Comparison of ENCODE assay signal across 16 cellular contexts in genomic region chr7:100019908-100020307, GRCh38. TPM values are rescaled to one million over a fixed set of nuclear protein-coding genes. Genes with fewer than 3 reads are reported as not detected.
DNase-seq lines count a peak whose midpoint lies in the region; ATAC-seq lines count a peak whose summit lies in the region.
"Had no signal": no experiment of that assay in that cellular context is flagged by ENCODE, and none has a peak within 500 bp of the region (broad histone marks: within the 10 kb centered on the region; RNA-seq: fewer than 3 reads in every experiment).

No MANE protein-coding gene starts in this region.

- no peak overlapping the region for H3K4me3 ChIP-seq in CD4-positive, CD25-positive, alpha-beta regulatory T cell (ENCODE audit: low read depth, low read length)

- no peak overlapping the region for H3K27ac ChIP-seq in CD4-positive, CD25-positive, alpha-beta regulatory T cell (ENCODE audit: insufficient read depth, low read length, poor library complexity, severe bottlenecking)

- peaks cover 29% of the 10 kb centered on the region for H3K36me3 ChIP-seq in CD4-positive, CD25-positive, alpha-beta regulatory T cell (ENCODE audit: control insufficient read depth, insufficient read depth, low read length)

- peaks cover 17% of the 10 kb centered on the region for H3K36me3 Mint-ChIP-seq in CD4-positive, CD25-positive, alpha-beta regulatory T cell
- H3K36me3 Mint-ChIP-seq in activated naive CD8-positive, alpha-beta T cell, result peaks cover 5% of the 10 kb centered on the region
- H3K36me3 Mint-ChIP-seq in memory B cell, result peaks cover 9% of the 10 kb centered on the region

- ATAC-seq in CD4-positive, CD25-positive, alpha-beta regulatory T cell (ENCODE audit: low read depth in 2 of 2), result no peak
- ATAC-seq in memory B cell (ENCODE audit: low read depth) (no peak), GM19467 (IDR thresholded peaks at IDR 0.05; ENCODE audit: unreplicated experiment) (no peak), HG03280 (IDR thresholded peaks at IDR 0.05; ENCODE audit: unreplicated experiment) (no peak)

- no peaks in the 10 kb centered on the region for H3K9me3 Mint-ChIP-seq in CD4-positive, CD25-positive, alpha-beta regulatory T cell
- no peaks in the 10 kb centered on the region for H3K9me3 Mint-ChIP-seq in activated naive CD8-positive, alpha-beta T cell (ENCODE audit: low read depth)
- H3K9me3 Mint-ChIP-seq in memory B cell, result no peaks in the 10 kb centered on the region

- H3K27me3 ChIP-seq in CD4-positive, CD25-positive, alpha-beta regulatory T cell (ENCODE audit: control insufficient read depth, insufficient read depth, low read length), result no peaks in the 10 kb centered on the region

- H3K9me3 ChIP-seq in CD4-positive, CD25-positive, alpha-beta regulatory T cell (ENCODE audit: control insufficient read depth in 2 of 2, low read length in 2 of 2), result no peaks in the 10 kb centered on the region

- H3K27me3 Mint-ChIP-seq in CD4-positive, CD25-positive, alpha-beta regulatory T cell, result no peaks in the 10 kb centered on the region
- H3K27me3 Mint-ChIP-seq in activated naive CD8-positive, alpha-beta T cell, result no peaks in the 10 kb centered on the region
- no peaks in the 10 kb centered on the region for H3K27me3 Mint-ChIP-seq in memory B cell

- no peak for DNase-seq in CD4-positive, CD25-positive, alpha-beta regulatory T cell
- peak; percentile 89 for DNase-seq in DMS79 (lab: John Stamatoyannopoulos, UW)
- DNase-seq in memory B cell (ENCODE audit: low spot score in 2 of 2), result no peak
- no peak for DNase-seq in NCI-H2196 treated with DMSO at 0.1 percent for 48 hours (lab: John Stamatoyannopoulos, UW; ENCODE audit: unreplicated experiment)
- no peak for DNase-seq in stimulated activated naive CD4-positive, alpha-beta T cell (lab: John Stamatoyannopoulos, UW)
- DNase-seq: DND-41, erythroblast, GOT3, NCI-H1092, NCI-H446, SIG-M5 had no signal

- H3K4me1 ChIP-seq in CD4-positive, CD25-positive, alpha-beta regulatory T cell (ENCODE audit: control insufficient read depth, insufficient read depth, low read length, poor library complexity, severe bottlenecking), result peaks cover 18% of the 10 kb centered on the region

- H3K4me3 Mint-ChIP-seq in CD4-positive, CD25-positive, alpha-beta regulatory T cell, result peak overlapping the region in 2 of 4 donors; percentile 6 to 13
- no peak overlapping the region for H3K4me3 Mint-ChIP-seq in activated naive CD8-positive, alpha-beta T cell
- H3K4me3 Mint-ChIP-seq in memory B cell, result no peak overlapping the region

- peak overlapping the region in 2 of 3 donors; percentile 38 to 87 for H3K27ac Mint-ChIP-seq in CD4-positive, CD25-positive, alpha-beta regulatory T cell
- H3K27ac Mint-ChIP-seq in activated naive CD8-positive, alpha-beta T cell, result peak overlapping the region; percentile 71
- H3K27ac Mint-ChIP-seq in memory B cell, result peak overlapping the region; percentile 37

- H3K4me1 Mint-ChIP-seq in CD4-positive, CD25-positive, alpha-beta regulatory T cell, result peaks cover 15 to 55% (median 36%) of the 10 kb centered on the region in 4 donors
- H3K4me1 Mint-ChIP-seq in activated naive CD8-positive, alpha-beta T cell (ENCODE audit: low read depth), result peaks cover 53% of the 10 kb centered on the region
- H3K4me1 Mint-ChIP-seq in memory B cell, result peaks cover 16% of the 10 kb centered on the region

RNA-seq across cellular contexts. Expression of gene ZKSCAN1, which starts 4.5 kb away (rescaled TPM):
- 57.8 TPM for total RNA-seq in CD4-positive, CD25-positive, alpha-beta regulatory T cell
- polyA plus RNA-seq in CD4-positive, CD25-positive, alpha-beta regulatory T cell, result 10 to 100 TPM; 21.6 to 27.7 (median 26.8) TPM

RNA-seq across cellular contexts. Expression of gene ZSCAN21, which starts 29.7 kb away (rescaled TPM):
- total RNA-seq in CD4-positive, CD25-positive, alpha-beta regulatory T cell, result 6.0 TPM
- polyA plus RNA-seq in CD4-positive, CD25-positive, alpha-beta regulatory T cell, result 1 to 10 TPM; 5.1 to 9.8 (median 8.6) TPM

RNA-seq across cellular contexts. Expression of gene AZGP1, which starts 44.1 kb away (rescaled TPM):
- total RNA-seq in CD4-positive, CD25-positive, alpha-beta regulatory T cell, result not detected
- not detected for polyA plus RNA-seq in CD4-positive, CD25-positive, alpha-beta regulatory T cell
- total RNA-seq: glomerular endothelial cell, osteoblast had no signal
